10 cellular contexts compared by ENCODE assay signal in genomic region chr2:84946204-84947009, GRCh38. TPM values are rescaled to one million over a fixed set of nuclear protein-coding genes. Genes with fewer than 3 reads are reported as not detected.
A peak's percentile ranks its signal among the peaks of the same experiment; 100 is the strongest.
DNase-seq lines count a peak whose midpoint lies in the region; ATAC-seq and TF ChIP-seq lines count a peak whose summit lies in the region.
"Had no signal": no experiment of that assay in that cellular context is flagged by ENCODE, and none has a peak within 500 bp of the region (broad histone marks: within the 10 kb centered on the region; RNA-seq: fewer than 3 reads in every experiment).

No MANE protein-coding gene starts in this region.

- no peak overlapping the region for H3K27ac ChIP-seq in uterus
- H3K27ac ChIP-seq: thoracic aorta, VCaP had no signal

- H3K9me3 ChIP-seq in uterus: no peaks in the 10 kb centered on the region
- H3K9me3 ChIP-seq: thoracic aorta had no signal

- TF ChIP-seq POLR2A in uterus (IDR thresholded peaks at IDR 0.05): no peak

- DNase-seq in ELR (ENCODE audit: low read depth) (peak; percentile 98), uterus (no peak), hippocampal formation (lab: John Stamatoyannopoulos, UW) (no peak)
- peak; percentile 14 for DNase-seq in effector CD8-positive, alpha-beta T cell (lab: John Stamatoyannopoulos, UW)
- peak; percentile 54 to 73 for DNase-seq in stimulated activated CD4-positive, alpha-beta T cell treated with anti-CD3 and anti-CD28 coated beads, Interleukin-12 subunit alpha, Interleukin-12 subunit beta, amount 100 ng/mL, for 24 hours (ENCODE audit: low read depth in 2 of 2)

- TF ChIP-seq CTCF in uterus (IDR thresholded peaks at IDR 0.05): no peak

- intact Hi-C loops in uterus (cut with DNase I; ENCODE audit: low total_unique reads): no loop called here

- H3K4me3 ChIP-seq in uterus: no peak overlapping the region
- H3K4me3 ChIP-seq: thoracic aorta had no signal

- ATAC-seq in GM21717 (IDR thresholded peaks at IDR 0.05; ENCODE audit: unreplicated experiment): peak; percentile 68
- ATAC-seq in activated CD4-positive, CD25-positive, alpha-beta regulatory T cell treated with anti-CD3 and anti-CD28 coated beads, Interleukin-2, amount 50 U/mL, for 24 hours: peak; percentile 95 to 96

- H3K4me1 Mint-ChIP-seq in IgD-negative memory B cell: peaks cover 30 to 40% (median 34%) of the 10 kb centered on the region in 3 donors

- no peaks in the 10 kb centered on the region for H3K9me3 Mint-ChIP-seq in IgD-negative memory B cell

- H3K36me3 ChIP-seq in uterus: no peaks in the 10 kb centered on the region
- H3K36me3 ChIP-seq: thoracic aorta had no signal

- H3K36me3 Mint-ChIP-seq in IgD-negative memory B cell: peaks cover 3% of the 10 kb centered on the region

- no peaks in the 10 kb centered on the region for H3K27me3 ChIP-seq in uterus

- peak overlapping the region; percentile 69 to 83 (median 76) for H3K4me3 Mint-ChIP-seq in IgD-negative memory B cell

- H3K27ac Mint-ChIP-seq in IgD-negative memory B cell: peak overlapping the region; percentile 83 to 96 (median 90)

- H3K27me3 Mint-ChIP-seq in IgD-negative memory B cell: peaks cover 2% of the 10 kb centered on the region

- H3K4me1 ChIP-seq in uterus: no peaks in the 10 kb centered on the region

RNA-seq across cellular contexts. Expression of gene KCMF1, which starts 24.6 kb away (rescaled TPM):
- polyA plus RNA-seq in IgD-negative memory B cell: 17.6 TPM
- total RNA-seq in uterus: 10 to 100 TPM in 3 of 4 donors, 1 to 10 TPM in 1; 6.9 to 58.3 (median 35.9) TPM

RNA-seq across cellular contexts. Expression of gene TMSB10, which starts 41.0 kb away (rescaled TPM):
- 6,394 TPM for polyA plus RNA-seq in IgD-negative memory B cell
- 1,000 to 10,000 TPM in 3 of 4 donors, 100 to 1,000 TPM in 1; 693 to 2,974 (median 1,499) TPM for total RNA-seq in uterus

Comparison
In these comparisons a context has a peak if more than half of its experiments do, and no peak if none do; other contexts are left out.
1. DNase-seq: peak in ELR (single experiment), effector CD8-positive, alpha-beta T cell (single experiment) and stimulated activated CD4-positive, alpha-beta T cell treated with anti-CD3 and anti-CD28 coated beads, Interleukin-12 subunit alpha, Interleukin-12 subunit beta, amount 100 ng/mL, for 24 hours (2 of 2); none in uterus (0 of 2) and hippocampal formation (0 of 2).